In the genomic region with DNA sequence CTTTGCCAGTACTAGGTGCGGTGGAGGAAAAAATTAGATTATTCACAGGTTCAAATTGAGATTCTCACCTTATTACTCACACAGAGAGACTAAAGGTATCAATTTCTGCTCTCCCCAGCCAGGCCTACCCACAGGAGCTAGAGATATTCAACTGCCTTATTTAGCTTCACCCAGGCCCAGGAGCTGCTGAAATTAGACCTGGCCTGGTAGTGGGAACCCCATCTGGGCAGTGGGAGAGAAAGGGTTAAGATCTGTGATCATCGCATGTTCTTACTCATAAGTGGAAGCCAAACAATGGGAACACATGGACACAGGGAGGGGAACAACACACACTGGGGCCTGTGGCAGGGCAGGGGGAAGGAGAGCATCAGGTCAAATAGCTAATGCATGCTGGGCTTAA, we compare ENCODE assay signal across 10 cellular contexts. TPM values are rescaled to one million over a fixed set of nuclear protein-coding genes. Genes with fewer than 3 reads are reported as not detected.
DNase-seq lines count a peak whose midpoint lies in the region; ATAC-seq and TF ChIP-seq lines count a peak whose summit lies in the region.
"Had no signal": no experiment of that assay in that cellular context is flagged by ENCODE, and none has a peak within 500 bp of the region (broad histone marks: within the 10 kb centered on the region; RNA-seq: fewer than 3 reads in every experiment).

No MANE protein-coding gene starts in this region.

- H3K4me3 Mint-ChIP-seq in activated naive CD4-positive, alpha-beta T cell treated with anti-CD3 and anti-CD28 coated beads, Interleukin-2, amount 10 ng/mL, durations not matched to agents 7 days and 5 days = no peak overlapping the region
- H3K4me3 Mint-ChIP-seq in stimulated activated memory B cell treated with anti-CD40 and anti-IgM and Interleukin-4, amounts not matched to agents 10 μg/mL and 1 μg/mL and 100 μg/mL, for 72 hours = no peak overlapping the region

- H3K9me3 ChIP-seq in stomach = no peaks in the 10 kb centered on the region

- WGBS in stomach, 5 donors = 68 to 79% (median 73%) methylated on average over 2 of the region's 2 CpGs

- no peaks in the 10 kb centered on the region for H3K36me3 ChIP-seq in stomach
- H3K36me3 ChIP-seq: MG63 had no signal

- CTCF ChIA-PET in activated naive CD4-positive, alpha-beta T cell treated with anti-CD3 and anti-CD28 coated beads, Interleukin-2, amount 10 ng/mL, durations not matched to agents 7 days and 5 days (lab: Charles Lee) = interaction anchor here (0.9 to 4.3 kb wide), 7 partner anchors 14 to 192 kb away, joined by 3 to 22 read pairs (median 8); no protein-coding TSS in a partner anchor
- CTCF ChIA-PET in RWPE1 (lab: Yijun Ruan, JAX) = interaction anchor here (2.0 kb wide), 1 partner anchor 147 kb away, joined by 6 read pairs; no protein-coding TSS in a partner anchor

- H3K27me3 ChIP-seq in stomach = no peaks in the 10 kb centered on the region
- H3K27me3 ChIP-seq: MG63 had no signal

- peaks cover 11% of the 10 kb centered on the region for H3K27me3 Mint-ChIP-seq in activated naive CD4-positive, alpha-beta T cell treated with anti-CD3 and anti-CD28 coated beads, Interleukin-2, amount 10 ng/mL, durations not matched to agents 7 days and 5 days
- peaks cover 31% of the 10 kb centered on the region for H3K27me3 Mint-ChIP-seq in stimulated activated memory B cell treated with anti-CD40 and anti-IgM and Interleukin-4, amounts not matched to agents 10 μg/mL and 1 μg/mL and 100 μg/mL, for 72 hours

- intact Hi-C loops in stomach (cut with DNase I; ENCODE audit: low total_unique reads) = no loop called here

- TF ChIP-seq CTCF in RWPE1 (conservative IDR thresholded peaks at IDR 0.05; ENCODE audit: low read depth) (no peak), stomach (IDR thresholded peaks at IDR 0.05) (no peak)

- H3K4me1 ChIP-seq in stomach = peaks cover 46 to 79% (median 68%) of the 10 kb centered on the region in 4 donors

- no peak for TF ChIP-seq POLR2A in stomach (IDR thresholded peaks at IDR 0.05)

- H3K27ac Mint-ChIP-seq in activated naive CD4-positive, alpha-beta T cell treated with anti-CD3 and anti-CD28 coated beads, Interleukin-2, amount 10 ng/mL, durations not matched to agents 7 days and 5 days = peak overlapping the region; percentile 72
- H3K27ac Mint-ChIP-seq in stimulated activated memory B cell treated with anti-CD40 and anti-IgM and Interleukin-4, amounts not matched to agents 10 μg/mL and 1 μg/mL and 100 μg/mL, for 72 hours = no peak overlapping the region

- DNase-seq in activated naive CD4-positive, alpha-beta T cell treated with anti-CD3 and anti-CD28 coated beads, Interleukin-2, amount 10 ng/mL, durations not matched to agents 7 days and 5 days = no peak
- no peak for DNase-seq in activated naive CD4-positive, alpha-beta T cell (lab: John Stamatoyannopoulos, UW)
- DNase-seq in RWPE1 (ENCODE audit: low spot score) = no peak
- no peak for DNase-seq in epithelial cell of prostate (ENCODE audit: low read depth, low spot score)
- no peak for DNase-seq in stomach
- DNase-seq in mucosa of gallbladder (ENCODE audit: low spot score) = no peak

- peak overlapping the region; percentile 97 for H3K27ac ChIP-seq in RWPE1
- peak overlapping the region; percentile 100 for H3K27ac ChIP-seq in epithelial cell of prostate
- peak overlapping the region; percentile 3 to 92 (median 85) for H3K27ac ChIP-seq in stomach

- H3K4me1 Mint-ChIP-seq in activated naive CD4-positive, alpha-beta T cell treated with anti-CD3 and anti-CD28 coated beads, Interleukin-2, amount 10 ng/mL, durations not matched to agents 7 days and 5 days = peaks cover 73% of the 10 kb centered on the region
- H3K4me1 Mint-ChIP-seq in stimulated activated memory B cell treated with anti-CD40 and anti-IgM and Interleukin-4, amounts not matched to agents 10 μg/mL and 1 μg/mL and 100 μg/mL, for 72 hours = peaks cover 18% of the 10 kb centered on the region

- peaks cover under 1% of the 10 kb centered on the region for H3K9me3 Mint-ChIP-seq in activated naive CD4-positive, alpha-beta T cell treated with anti-CD3 and anti-CD28 coated beads, Interleukin-2, amount 10 ng/mL, durations not matched to agents 7 days and 5 days
- peaks cover 2% of the 10 kb centered on the region for H3K9me3 Mint-ChIP-seq in stimulated activated memory B cell treated with anti-CD40 and anti-IgM and Interleukin-4, amounts not matched to agents 10 μg/mL and 1 μg/mL and 100 μg/mL, for 72 hours

- no peak overlapping the region for H3K4me3 ChIP-seq in stomach
- H3K4me3 ChIP-seq: MG63 had no signal

- H3K36me3 Mint-ChIP-seq in activated naive CD4-positive, alpha-beta T cell treated with anti-CD3 and anti-CD28 coated beads, Interleukin-2, amount 10 ng/mL, durations not matched to agents 7 days and 5 days = peaks cover 1% of the 10 kb centered on the region
- H3K36me3 Mint-ChIP-seq in stimulated activated memory B cell treated with anti-CD40 and anti-IgM and Interleukin-4, amounts not matched to agents 10 μg/mL and 1 μg/mL and 100 μg/mL, for 72 hours = no peaks in the 10 kb centered on the region

- no peak for TF ChIP-seq EP300 in stomach (IDR thresholded peaks at IDR 0.05)

- POLR2A ChIA-PET in RWPE1 (lab: Yijun Ruan, JAX; ENCODE audit: low non-redundant PET) = no interaction called here

- ATAC-seq in stimulated activated memory B cell treated with anti-CD40 and anti-IgM and Interleukin-4, amounts not matched to agents 10 μg/mL and 1 μg/mL and 100 μg/mL, for 72 hours = no peak
- no peak for ATAC-seq in GM21717 (IDR thresholded peaks at IDR 0.05; ENCODE audit: unreplicated experiment)
- ATAC-seq: sciatic nerve had no signal

RNA-seq across cellular contexts. Expression of a gene that starts 20.9 kb away (rescaled TPM):
- total RNA-seq in stomach (100 to 1,000 TPM in 2 of 5 donors, 10 to 100 TPM in 3; 82.6 to 165 (median 86.1) TPM), mucosa of gallbladder (158 TPM)
- 10 to 100 TPM; 11.2 to 31.4 (median 13.3) TPM for polyA plus RNA-seq in stomach
